ENCODE assay signal across 8 cellular contexts in genomic region chr1:228166170-228166936, GRCh38. TPM values are rescaled to one million over a fixed set of nuclear protein-coding genes. Genes with fewer than 3 reads are reported as not detected.
DNase-seq lines count a peak whose midpoint lies in the region; ATAC-seq and TF ChIP-seq lines count a peak whose summit lies in the region.

No MANE protein-coding gene starts in this region.

- TF ChIP-seq RAD21 in liver (IDR thresholded peaks at IDR 0.05), result no peak

- TF ChIP-seq CTCF in NB4 (IDR thresholded peaks at IDR 0.05; ENCODE audit: low read depth, low read length) (no peak), WI38 (IDR thresholded peaks at IDR 0.05; ENCODE audit: low read depth, low read length) (peak; percentile 23), liver (IDR thresholded peaks at IDR 0.05; ENCODE audit: low read depth, low read length, missing input control) (no peak)

- peak overlapping the region; percentile 97 to 99 for H3K27ac ChIP-seq in liver (ENCODE audit: low read depth in 1 of 2, low read length in 2 of 2)

- peak; percentile 37 to 44 for DNase-seq in activated CD8-positive, alpha-beta memory T cell treated with anti-CD3 and anti-CD28 coated beads for 1 hour (ENCODE audit: extremely low read depth in 1 of 2, low read depth in 1 of 2)
- DNase-seq in activated CD8-positive, alpha-beta memory T cell treated with anti-CD3 and anti-CD28 coated beads for 24 hours, result no peak
- peak; percentile 54 for DNase-seq in NB4 (ENCODE audit: low read depth)
- DNase-seq in stimulated activated CD4-positive, alpha-beta T cell treated with anti-CD3 and anti-CD28 coated beads, Interleukin-4, amount 100 ng/mL, for 48 hours (ENCODE audit: low read depth in 2 of 2), result peak; percentile 36 to 40

- WGBS in liver, result 19% methylated on average over 26 of the region's 26 CpGs

- H3K9ac ChIP-seq in liver (ENCODE audit: low read depth in 1 of 2, low read length in 2 of 2), result peak overlapping the region; percentile 82 to 94

- no peaks in the 10 kb centered on the region for H3K9me3 Mint-ChIP-seq in dendritic cell treated with granulocyte-macrophage colony-stimulating factor and Interleukin-4, amounts not matched to agents 40 ng/mL and 50 ng/mL, for 4 days

- peak overlapping the region; percentile 83 for H3K4me3 Mint-ChIP-seq in dendritic cell treated with granulocyte-macrophage colony-stimulating factor and Interleukin-4, amounts not matched to agents 40 ng/mL and 50 ng/mL, for 4 days

- H3K36me3 ChIP-seq in liver (ENCODE audit: control insufficient read depth in 4 of 4, insufficient read depth in 3 of 4, low read depth in 1 of 4, low read length in 3 of 4), result no peaks in the 10 kb centered on the region

- H3K27me3 ChIP-seq in liver (ENCODE audit: control insufficient read depth in 4 of 4, insufficient read depth in 4 of 4, low read length in 3 of 4), result no peaks in the 10 kb centered on the region

- peak; percentile 13 for ATAC-seq in HG02678 (IDR thresholded peaks at IDR 0.05; ENCODE audit: unreplicated experiment)

- H3K9me3 ChIP-seq in liver (ENCODE audit: control insufficient read depth in 4 of 4, low read length in 3 of 4), result no peaks in the 10 kb centered on the region

- no peak for TF ChIP-seq POLR2A in NB4 (IDR thresholded peaks at IDR 0.05; ENCODE audit: extremely low read depth, insufficient read length)

- H3K27me3 Mint-ChIP-seq in dendritic cell treated with granulocyte-macrophage colony-stimulating factor and Interleukin-4, amounts not matched to agents 40 ng/mL and 50 ng/mL, for 4 days, result peaks cover 21% of the 10 kb centered on the region

- peaks cover 0 to 18% (median 4%) of the 10 kb centered on the region in 4 donors for H3K4me1 ChIP-seq in liver (ENCODE audit: control insufficient read depth in 4 of 4, insufficient read depth in 4 of 4, low read length in 3 of 4)

- peak overlapping the region; percentile 91 for H3K27ac Mint-ChIP-seq in dendritic cell treated with granulocyte-macrophage colony-stimulating factor and Interleukin-4, amounts not matched to agents 40 ng/mL and 50 ng/mL, for 4 days

- peaks cover 68% of the 10 kb centered on the region for H3K4me1 Mint-ChIP-seq in dendritic cell treated with granulocyte-macrophage colony-stimulating factor and Interleukin-4, amounts not matched to agents 40 ng/mL and 50 ng/mL, for 4 days (ENCODE audit: low read depth)

- peaks cover 5% of the 10 kb centered on the region for H3K36me3 Mint-ChIP-seq in dendritic cell treated with granulocyte-macrophage colony-stimulating factor and Interleukin-4, amounts not matched to agents 40 ng/mL and 50 ng/mL, for 4 days (ENCODE audit: low read depth)

- intact Hi-C loops in dendritic cell treated with granulocyte-macrophage colony-stimulating factor and Interleukin-4, amounts not matched to agents 40 ng/mL and 50 ng/mL, for 4 days (cut with micrococcal nuclease), result loop anchor here (5.0 kb wide), 1 partner anchor 321 kb away; the partner anchor contains the start of gene RNF187

- peak overlapping the region; percentile 67 for H3K4me3 ChIP-seq in NB4 (ENCODE audit: low read depth, low read length)
- H3K4me3 ChIP-seq in WI38 (ENCODE audit: low read depth, low read length), result peak overlapping the region; percentile 72
- peak overlapping the region; percentile 47 to 84 (median 77) for H3K4me3 ChIP-seq in liver (ENCODE audit: low read depth in 1 of 3, low read length in 3 of 3)

TF ChIP-seq in liver, 16 proteins besides CTCF, POLR2A, EP300 and RAD21:
- TF ChIP-seq NR2F2 (IDR thresholded peaks at IDR 0.05) (peak; percentile 42), FOXA1 (IDR thresholded peaks at IDR 0.05) (no peak)

RNA-seq across cellular contexts. Expression of gene IBA57, which starts 0.7 kb away (rescaled TPM):
- 10 to 100 TPM in 1 of 2 donors, 1 to 10 TPM in 1; 8.4 to 12.0 TPM for total RNA-seq in liver
- polyA plus RNA-seq in liver, result 1 to 10 TPM; 1.6 to 8.5 TPM

RNA-seq across cellular contexts. Expression of gene GJC2, which starts 16.6 kb away (rescaled TPM):
- total RNA-seq in liver, result under 1 TPM; 0.25 to 0.79 TPM
- under 1 TPM in 1 of 2 donors, not detected in 1; 0.10 TPM for polyA plus RNA-seq in liver

RNA-seq across cellular contexts. Expression of gene GUK1, which starts 26.3 kb away (rescaled TPM):
- total RNA-seq in liver, result 100 to 1,000 TPM; 147 to 251 TPM
- polyA plus RNA-seq in liver, result 100 to 1,000 TPM; 186 to 245 TPM

RNA-seq across cellular contexts. Expression of gene OBSCN, which starts 41.5 kb away (rescaled TPM):
- total RNA-seq in liver, result 1 to 10 TPM; 4.6 to 5.6 TPM
- polyA plus RNA-seq in liver, result under 1 TPM; 0.54 to 0.71 TPM

RNA-seq across cellular contexts. Expression of gene MRPL55, which starts 57.3 kb away (rescaled TPM):
- 10 to 100 TPM; 38.9 to 44.4 TPM for total RNA-seq in liver
- polyA plus RNA-seq in liver, result 100 to 1,000 TPM in 1 of 2 donors, 10 to 100 TPM in 1; 79.5 to 119 TPM
